Comparison of ENCODE assay signal across 8 cellular contexts in genomic region chr3:9362731-9363530, GRCh38. TPM values are rescaled to one million over a fixed set of nuclear protein-coding genes. Genes with fewer than 3 reads are reported as not detected.
DNase-seq lines count a peak whose midpoint lies in the region; ATAC-seq and TF ChIP-seq lines count a peak whose summit lies in the region.

Gene THUMPD3 (plus strand): TSS chr3:9363054. CDS start chr3:9365069, 2,015 bp downstream.

- H3K4me3 ChIP-seq in GM23338: peak within 1 kb of the TSS; percentile 77
- peak within 1 kb of the TSS; percentile 68 to 85 (median 72) for H3K4me3 ChIP-seq in stomach

- H4K20me1 ChIP-seq in GM23338 (replicated peaks; ENCODE audit: insufficient read depth): no peaks in the 10 kb centered on the region; the same call in 1 of the 2 replicates

- no peak for TF ChIP-seq CTCF in GM23338 (conservative IDR thresholded peaks at IDR 0.05; ENCODE audit: low read depth in 2 of 2)
- TF ChIP-seq CTCF in nephron progenitor cell (IDR thresholded peaks at IDR 0.05): no peak
- peak in 1 of 7 experiments; percentile 15 for TF ChIP-seq CTCF in stomach (IDR thresholded peaks at IDR 0.05)

- 1 to 2% (median 1%) methylated on average over 40 to 46 of the region's 46 CpGs for WGBS in stomach, 5 donors

- H3K36me3 ChIP-seq in GM23338 (ENCODE audit: insufficient read depth): peaks cover 30% of the 10 kb centered on the region
- H3K36me3 ChIP-seq in stomach: peaks cover 21 to 34% (median 30%) of the 10 kb centered on the region in 4 donors

- H3K4me1 Mint-ChIP-seq in GM23338: peaks cover 11% of the 10 kb centered on the region; the same call in 1 of the 3 replicates
- H3K4me1 Mint-ChIP-seq in nephron progenitor cell: peaks cover 17% of the 10 kb centered on the region

- peak in 1 of 4 donors; percentile 9 for TF ChIP-seq POLR2A in stomach (IDR thresholded peaks at IDR 0.05)

- H3K4me2 ChIP-seq in GM23338: peak within 1 kb of the TSS; percentile 86

- H3K27me3 ChIP-seq in GM23338 (ENCODE audit: insufficient read depth) (no peaks in the 10 kb centered on the region), stomach (no peaks in the 10 kb centered on the region)

- H3K36me3 Mint-ChIP-seq in GM23338 (ENCODE audit: low read depth): peaks cover 50% of the 10 kb centered on the region
- H3K36me3 Mint-ChIP-seq in nephron progenitor cell (ENCODE audit: low read depth): peaks cover 33% of the 10 kb centered on the region

- H3K9me3 Mint-ChIP-seq in GM23338 (peaks cover 3% of the 10 kb centered on the region; the same call in 2 of the 3 replicates), nephron progenitor cell (peaks cover 17% of the 10 kb centered on the region)

- H2AFZ ChIP-seq in GM23338: peak within 1 kb of the TSS; percentile 60; the same call in 1 of the 2 replicates

- no peaks in the 10 kb centered on the region for H3K9me3 ChIP-seq in stomach

- H3K27me3 Mint-ChIP-seq in GM23338 (ENCODE audit: insufficient read depth, low read depth, poor library complexity) (peaks cover 5% of the 10 kb centered on the region), nephron progenitor cell (ENCODE audit: low read depth, poor library complexity) (peaks cover 6% of the 10 kb centered on the region)

- DNase-seq in EH (ENCODE audit: low read depth): peak; percentile 92
- peak; percentile 95 for DNase-seq in GM23338 (ENCODE audit: low spot score)
- DNase-seq in LHCN-M2 (ENCODE audit: low read depth): peak; percentile 91
- DNase-seq in SHP77 (lab: John Stamatoyannopoulos, UW): peak; percentile 84 to 90
- DNase-seq in activated effector memory CD4-positive, alpha-beta T cell treated with Interleukin-2 at 50 U/mL for 16 hours: peak; percentile 86
- peak; percentile 45 for DNase-seq in fibroblast of the conjunctiva (ENCODE audit: low read depth)
- peak; percentile 88 for DNase-seq in nephron progenitor cell
- peak; percentile 88 for DNase-seq in stomach

- H3K27ac ChIP-seq in GM23338 (ENCODE audit: low read depth) (peak within 1 kb of the TSS; percentile 95), stomach (peak within 1 kb of the TSS; percentile 83 to 96 (median 90))

- H3F3A ChIP-seq in GM23338 (replicated peaks; ENCODE audit: low read depth): 0 out of 2 replicates have a peak, but pooled peaks cover 3% of the 10 kb centered on the region

- H3K9me2 ChIP-seq in GM23338 (ENCODE audit: insufficient read depth): 0 out of 2 replicates have a peak, but pooled peaks cover 11% of the 10 kb centered on the region

- intact Hi-C loops in stomach (cut with DNase I; ENCODE audit: low total_unique reads): no loop called here

- H3K4me1 ChIP-seq in GM23338 (ENCODE audit: insufficient read depth) (peaks cover 10% of the 10 kb centered on the region; the same call in 1 of the 2 replicates), stomach (peaks cover 16 to 40% (median 23%) of the 10 kb centered on the region in 4 donors)

- peak; percentile 98 for ATAC-seq in GM23338

- peak within 1 kb of the TSS; percentile 96 for H3K4me3 Mint-ChIP-seq in GM23338
- H3K4me3 Mint-ChIP-seq in nephron progenitor cell: peak within 1 kb of the TSS; percentile 90

- no peak for TF ChIP-seq EP300 in stomach (IDR thresholded peaks at IDR 0.05)

- peaks cover 26% of the 10 kb centered on the region for H3K79me2 ChIP-seq in GM23338 (replicated peaks; ENCODE audit: insufficient read depth)

- H3K27ac Mint-ChIP-seq in GM23338 (peak within 1 kb of the TSS; percentile 99), nephron progenitor cell (peak within 1 kb of the TSS; percentile 99)

TF ChIP-seq in GM23338, 12 proteins besides CTCF, POLR2A, EP300 and RAD21:
- TF ChIP-seq ETS1 (IDR thresholded peaks at IDR 0.05) (peak; percentile 91), REST (IDR thresholded peaks at IDR 0.05; ENCODE audit: unreplicated experiment) (peak; percentile 31), EZH2 (IDR thresholded peaks at IDR 0.05; ENCODE audit: low read depth, unreplicated experiment) (no peak), POLR2AphosphoS5 (IDR thresholded peaks at IDR 0.05; ENCODE audit: low read depth) (peak; percentile 98), CREB1 (CRISPR knock-in tag; IDR thresholded peaks at IDR 0.05; ENCODE audit: low read depth) (peak; percentile 27), ZNF114 (CRISPR knock-in tag; IDR thresholded peaks at IDR 0.05) (no peak)

RNA-seq across cellular contexts. Expression of gene THUMPD3, which starts in this region (rescaled TPM):
- 30.1 and 37.3 TPM in 2 replicates for total RNA-seq in GM23338 (2014; rRNA removed; shearing (Covaris generic))
- polyA plus RNA-seq in GM23338 (2016; fragmentation: Nextera tagmentation; extraction: Ambion mirVana): 45.2 and 54.1 TPM in 2 replicates
- total RNA-seq in LHCN-M2 (2014; rRNA removed): 46.8 and 55.0 TPM in 2 replicates
- 35.7 TPM for polyA plus RNA-seq in LHCN-M2 (2012)
- total RNA-seq in stomach: 100 to 1,000 TPM in 1 of 5 donors, 10 to 100 TPM in 3, 1 to 10 TPM in 1; 4.7 to 255 (median 40.3) TPM
- polyA plus RNA-seq in stomach: 10 to 100 TPM; 20.0 to 24.6 (median 23.5) TPM

Comparison
In these comparisons a context has a peak if more than half of its experiments do, and no peak if none do; other contexts are left out.
1. Peak in every context shown above with its lines: DNase-seq, ATAC-seq, H3K4me3 ChIP-seq and H3K27ac ChIP-seq.
2. DNase-seq: peak in every context shown above with its lines; median percentile 95 in GM23338; 92 in EH; 91 in LHCN-M2; 88 in nephron progenitor cell; 88 in stomach; 87 in SHP77; 86 in activated effector memory CD4-positive, alpha-beta T cell treated with Interleukin-2 at 50 U/mL for 16 hours; 45 in fibroblast of the conjunctiva.